Comparison of ENCODE assay signal across 13 cellular contexts in the genomic region with DNA sequence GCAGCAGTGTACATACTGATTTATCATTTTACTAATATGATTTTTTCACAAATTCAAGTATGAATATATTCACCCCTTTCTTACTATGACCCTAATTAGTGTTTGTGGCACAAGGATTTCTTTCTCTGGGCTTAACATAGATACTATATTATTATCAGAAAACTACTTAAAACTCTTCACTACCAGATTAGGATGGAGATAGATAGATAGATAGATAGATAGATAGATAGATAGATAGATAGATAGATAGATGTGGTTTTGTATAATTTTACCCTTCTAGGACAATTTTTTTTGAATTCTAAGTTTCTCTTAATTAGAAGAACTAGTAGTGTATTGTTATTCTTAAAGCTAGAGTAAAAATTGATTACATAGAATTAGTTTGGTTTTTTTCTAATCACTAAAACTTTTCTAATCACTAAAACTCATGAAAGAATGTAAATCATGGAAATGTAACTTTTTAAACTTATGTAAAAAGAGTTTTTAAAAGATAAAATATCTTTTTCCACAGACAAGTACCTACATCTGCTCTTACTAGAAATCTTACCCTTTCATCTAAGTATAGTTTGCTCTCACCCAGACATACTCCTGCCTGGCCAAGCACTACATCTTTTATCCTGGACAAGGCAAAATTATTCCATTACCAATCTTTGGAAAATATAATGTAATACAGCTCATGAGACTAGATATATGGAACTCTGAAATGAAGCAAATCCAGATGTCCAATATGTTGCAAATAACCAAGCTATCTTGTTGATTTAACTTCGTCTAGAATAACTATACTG. TPM values are rescaled to one million over a fixed set of nuclear protein-coding genes. Genes with fewer than 3 reads are reported as not detected.
DNase-seq lines count a peak whose midpoint lies in the region; ATAC-seq and TF ChIP-seq lines count a peak whose summit lies in the region.
"Had no signal": no experiment of that assay in that cellular context is flagged by ENCODE, and none has a peak within 500 bp of the region (broad histone marks: within the 10 kb centered on the region; RNA-seq: fewer than 3 reads in every experiment).

No MANE protein-coding gene starts in this region.

- H3K4me1 ChIP-seq in Panc1 (ENCODE audit: control insufficient read depth, insufficient read depth, low read length) (peaks cover 63% of the 10 kb centered on the region), breast epithelium (peaks cover 0 to 14% of the 10 kb centered on the region in 2 donors)

- H3K27me3 ChIP-seq in Panc1 (ENCODE audit: control insufficient read depth, insufficient read depth, low read length): no peaks in the 10 kb centered on the region
- no peaks in the 10 kb centered on the region for H3K27me3 ChIP-seq in breast epithelium

- no peak overlapping the region for H3K4me3 ChIP-seq in AG10803 (ENCODE audit: low read length)
- no peak overlapping the region for H3K4me3 ChIP-seq in Panc1 (ENCODE audit: low read depth in 2 of 2, low read length in 2 of 2)
- H3K4me3 ChIP-seq in breast epithelium: no peak overlapping the region
- H3K4me3 ChIP-seq: mucosa of descending colon had no signal

- intact Hi-C loops in Panc1 (cut with micrococcal nuclease; ENCODE audit: unreplicated experiment): loop anchor here (2.0 kb wide), 1 partner anchor 24 kb away; no protein-coding TSS in a partner anchor
- intact Hi-C loops in breast epithelium (cut with DNase I; ENCODE audit: low total_unique reads): no loop called here

- peak overlapping the region; percentile 90 for H3K27ac Mint-ChIP-seq in osteocyte (ENCODE audit: unreplicated experiment)
- H3K27ac Mint-ChIP-seq in naive thymus-derived CD8-positive, alpha-beta T cell: peak overlapping the region in 2 of 10 donors; percentile 81 to 89

- H3K9me3 ChIP-seq in Panc1 (ENCODE audit: control insufficient read depth, insufficient read depth, low read depth, low read length) (peaks cover 7% of the 10 kb centered on the region; the same call in 1 of the 2 replicates), breast epithelium (no peaks in the 10 kb centered on the region)

- H3K36me3 Mint-ChIP-seq in osteocyte (ENCODE audit: unreplicated experiment): peaks cover 16% of the 10 kb centered on the region
- H3K36me3 Mint-ChIP-seq in naive thymus-derived CD8-positive, alpha-beta T cell: peaks cover 11 to 55% (median 24%) of the 10 kb centered on the region in 3 donors

- peaks cover 77% of the 10 kb centered on the region for H3K4me1 Mint-ChIP-seq in osteocyte (ENCODE audit: unreplicated experiment)
- H3K4me1 Mint-ChIP-seq in naive thymus-derived CD8-positive, alpha-beta T cell: peaks cover 0 to 46% (median 8%) of the 10 kb centered on the region in 4 donors

- TF ChIP-seq CTCF in AG10803 (conservative IDR thresholded peaks at IDR 0.05; ENCODE audit: low read length) (no peak), Panc1 (IDR thresholded peaks at IDR 0.05) (no peak), breast epithelium (IDR thresholded peaks at IDR 0.05) (no peak), osteocyte (IDR thresholded peaks at IDR 0.05) (no peak)

- peak overlapping the region; percentile 100 for H3K27ac ChIP-seq in Panc1 (ENCODE audit: low read length)
- peak overlapping the region; percentile 76 to 84 for H3K27ac ChIP-seq in breast epithelium

- no peak for TF ChIP-seq POLR2A in breast epithelium (IDR thresholded peaks at IDR 0.05)

- in situ Hi-C loops in Panc1 (cut with HindIII; ENCODE audit: low pct_unique_long_range_greater_than_20kb, low sequenced_read_pairs): no loop called here
- in situ Hi-C loops in ACHN (cut with HindIII; ENCODE audit: low pct_ligation_motif_present, low pct_unique_long_range_greater_than_20kb, low sequenced_read_pairs): no loop called here

- POLR2A ChIA-PET in Panc1 (lab: Charles Lee): interaction anchor here (0.6 kb wide), 1 partner anchor 49 kb away, joined by 3 read pairs; no protein-coding TSS in a partner anchor
- POLR2A ChIA-PET in naive thymus-derived CD8-positive, alpha-beta T cell (lab: Charles Lee): interaction anchor here (0.6 kb wide), 1 partner anchor 208 kb away, joined by 3 read pairs; no protein-coding TSS in a partner anchor

- CTCF ChIA-PET in Panc1 (lab: Charles Lee): no interaction called here

- ATAC-seq in Panc1: no peak
- no peak for ATAC-seq in GM18502 (IDR thresholded peaks at IDR 0.05; ENCODE audit: poor library complexity, unreplicated experiment)
- no peak for ATAC-seq in naive thymus-derived CD8-positive, alpha-beta T cell
- ATAC-seq: mucosa of descending colon, sciatic nerve had no signal

- DNase-seq in AG10803 (ENCODE audit: low read depth): peak; percentile 50
- DNase-seq in Panc1 (ENCODE audit: low read depth, low spot score): no peak
- DNase-seq in breast epithelium (ENCODE audit: low spot score in 2 of 2): no peak
- no peak for DNase-seq in osteocyte (ENCODE audit: extremely low spot score, unreplicated experiment)
- DNase-seq in ACHN: no peak
- no peak for DNase-seq in naive thymus-derived CD8-positive, alpha-beta T cell
- no peak for DNase-seq in central memory CD4-positive, alpha-beta T cell
- DNase-seq: anterior cingulate cortex, mucosa of descending colon, NCI-H1048, Right ventricle myocardium superior had no signal

- H3K36me3 ChIP-seq in Panc1 (ENCODE audit: control insufficient read depth, insufficient read depth, low read length) (peaks cover 10% of the 10 kb centered on the region; the same call in 1 of the 2 replicates), breast epithelium (no peaks in the 10 kb centered on the region)

- peaks cover 5% of the 10 kb centered on the region for H3K9me3 Mint-ChIP-seq in osteocyte (ENCODE audit: unreplicated experiment)
- H3K9me3 Mint-ChIP-seq in naive thymus-derived CD8-positive, alpha-beta T cell: peaks cover 0 to 7% (median 3%) of the 10 kb centered on the region in 9 donors

- no peaks in the 10 kb centered on the region for H3K27me3 Mint-ChIP-seq in osteocyte (ENCODE audit: unreplicated experiment)
- H3K27me3 Mint-ChIP-seq in naive thymus-derived CD8-positive, alpha-beta T cell: no peaks in the 10 kb centered on the region

- BruUV-seq in Panc1 (replicated peaks; lab: Mats Ljungman, UMichigan): no TSS peak

- no peak overlapping the region for H3K4me3 Mint-ChIP-seq in osteocyte (ENCODE audit: unreplicated experiment)
- no peak overlapping the region for H3K4me3 Mint-ChIP-seq in naive thymus-derived CD8-positive, alpha-beta T cell

RNA-seq across cellular contexts. Expression of a gene that starts 49.8 kb away (rescaled TPM):
- total RNA-seq in Panc1 (2021; ENCODE audit: unreplicated experiment) (281 TPM), breast epithelium (100 to 1,000 TPM; 142 to 636 (median 489) TPM), osteocyte (364 and 468 TPM in 2 replicates)
- 139 TPM for polyA plus RNA-seq in Panc1 (2012; ENCODE audit: insufficient read length)
- total RNA-seq in naive thymus-derived CD8-positive, alpha-beta T cell: 10 to 100 TPM; 63.5 to 65.1 TPM
- 10 to 100 TPM; 39.8 to 57.1 (median 40.9) TPM for polyA plus RNA-seq in naive thymus-derived CD8-positive, alpha-beta T cell

RNA-seq across cellular contexts. Expression of a gene that starts 50.0 kb away (rescaled TPM):
- total RNA-seq in Panc1 (2021; ENCODE audit: unreplicated experiment) (40.2 TPM), breast epithelium (10 to 100 TPM; 21.0 to 27.7 (median 26.5) TPM), osteocyte (19.6 TPM in 2 replicates)
- polyA plus RNA-seq in Panc1 (2012; ENCODE audit: insufficient read length): 36.1 TPM
- 10 to 100 TPM; 16.2 to 17.3 TPM for total RNA-seq in naive thymus-derived CD8-positive, alpha-beta T cell
- polyA plus RNA-seq in naive thymus-derived CD8-positive, alpha-beta T cell: 10 to 100 TPM; 14.4 to 19.7 (median 17.8) TPM
